24 cellular contexts compared by ENCODE assay signal in the genomic region with DNA sequence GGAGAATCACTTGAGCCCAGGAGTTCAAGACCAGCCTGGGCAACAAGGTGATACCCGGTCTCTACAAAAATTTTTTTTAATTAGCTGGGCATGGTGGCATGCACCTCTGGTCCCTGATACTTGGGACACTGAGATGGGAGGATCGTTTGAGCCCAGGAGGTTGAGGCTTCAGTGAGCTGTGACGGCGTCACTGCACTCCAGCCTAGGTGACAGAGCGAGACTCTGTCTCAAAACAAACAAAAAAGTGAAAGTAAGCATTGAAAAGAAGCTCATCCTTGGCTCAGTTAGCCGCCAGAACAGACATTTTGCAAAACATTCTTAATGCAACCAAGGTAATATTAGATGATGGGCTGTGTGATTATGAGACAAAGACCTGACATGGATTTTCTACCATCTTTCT.
"Had no signal": no experiment of that assay in that cellular context is flagged by ENCODE, and none has a peak within 500 bp of the region (broad histone marks: within the 10 kb centered on the region; RNA-seq: fewer than 3 reads in every experiment).

No MANE protein-coding gene starts in this region.

- H3K27me3 ChIP-seq: neural progenitor cell, ovary, right lobe of liver, sigmoid colon, stomach, tibial artery, transverse colon, upper lobe of right lung, uterus had no signal

- H3K27ac ChIP-seq: neural progenitor cell, ovary, parathyroid adenoma, psoas muscle, right lobe of liver, sigmoid colon, stomach, thoracic aorta, tibial artery, transverse colon, upper lobe of right lung, uterus had no signal

- H3K4me2 ChIP-seq: neural progenitor cell had no signal

- FAIRE-seq: small intestine had no signal

- H3K4me1 ChIP-seq: neural progenitor cell, parathyroid adenoma, psoas muscle, right lobe of liver, sigmoid colon, stomach, tibial artery, transverse colon, upper lobe of right lung, uterus had no signal

- H3K9me3 ChIP-seq: ovary, psoas muscle, right lobe of liver, sigmoid colon, thoracic aorta, tibial artery, transverse colon, upper lobe of right lung, uterus had no signal

- DNase-seq: natural killer cell; occipital lobe; ovary; posterior cingulate gyrus; psoas muscle; right cardiac atrium; right lobe of liver; sigmoid colon; small intestine; stimulated activated CD4-positive, alpha-beta T cell treated with anti-CD3 and anti-CD28 coated beads, Interleukin-15, amount 100 ng/mL, for 24 hours; stimulated activated CD4-positive, alpha-beta T cell treated with anti-CD3 and anti-CD28 coated beads, Interleukin-2, amount 100 ng/mL, for 24 hours; stimulated activated CD4-positive, alpha-beta T cell treated with anti-CD3 and anti-CD28 coated beads, Interleukin-2, amount 100 ng/mL, for 48 hours; stimulated activated CD4-positive, alpha-beta T cell treated with anti-CD3 and anti-CD28 coated beads, Interleukin-4, amount 100 ng/mL, for 24 hours; stimulated activated naive B cell treated with anti-CD40 and anti-IgM and Interleukin-4, amounts not matched to agents 10 μg/mL and 1 μg/mL and 100 μg/mL, for 72 hours; stimulated activated naive CD4-positive, alpha-beta T cell treated with Interleukin-2 at 50 U/mL for 16 hours; stomach; tibial artery; transverse colon; upper lobe of right lung; uterus had no signal

- H3K79me2 ChIP-seq: parathyroid adenoma had no signal

- ATAC-seq: natural killer cell; psoas muscle; right cardiac atrium; right lobe of liver; stimulated activated effector memory CD8-positive, alpha-beta T cell treated with anti-CD3 and anti-CD28 coated beads, Interleukin-12 subunit alpha, Interleukin-12 subunit beta, amount 100 ng/mL, for 72 hours; stimulated activated naive B cell treated with anti-CD40 and anti-IgM and Interleukin-4, amounts not matched to agents 10 μg/mL and 1 μg/mL and 100 μg/mL, for 72 hours; upper lobe of right lung had no signal

- H2AFZ ChIP-seq: neural progenitor cell, parathyroid adenoma had no signal

- H3K36me3 ChIP-seq: neural progenitor cell, ovary, right lobe of liver, sigmoid colon, stomach, thoracic aorta, tibial artery, transverse colon, upper lobe of right lung, uterus had no signal

- H3K9ac ChIP-seq: neural progenitor cell, parathyroid adenoma had no signal

- H3K4me3 ChIP-seq: neural progenitor cell, ovary, psoas muscle, right lobe of liver, sigmoid colon, stomach, thoracic aorta, tibial artery, transverse colon, upper lobe of right lung, uterus had no signal
